15 cellular contexts compared by ENCODE assay signal in genomic region chr7:137881607-137882260, GRCh38. TPM values are rescaled to one million over a fixed set of nuclear protein-coding genes. Genes with fewer than 3 reads are reported as not detected.
DNase-seq lines count a peak whose midpoint lies in the region; ATAC-seq, FAIRE-seq and TF ChIP-seq lines count a peak whose summit lies in the region.
"Had no signal": no experiment of that assay in that cellular context is flagged by ENCODE, and none has a peak within 500 bp of the region (broad histone marks: within the 10 kb centered on the region; RNA-seq: fewer than 3 reads in every experiment).

No MANE protein-coding gene starts in this region.

- H3K27me3 ChIP-seq in right cardiac atrium (ENCODE audit: control insufficient read depth, insufficient read depth) (no peaks in the 10 kb centered on the region), heart right ventricle (no peaks in the 10 kb centered on the region), GM12878 (replicated peaks in 1 of 2; ENCODE audit: control insufficient read depth in 2 of 2, insufficient read depth in 2 of 2, low read length in 1 of 2) (no peaks in the 10 kb centered on the region)
- H3K27me3 ChIP-seq: hepatocyte, suprapubic skin had no signal

- H3K79me2 ChIP-seq in GM12878 (ENCODE audit: control insufficient read depth, insufficient read depth, low read length), result no peaks in the 10 kb centered on the region
- H3K79me2 ChIP-seq: hepatocyte had no signal

- H3K9ac ChIP-seq in GM12878 (ENCODE audit: control insufficient read depth, insufficient read depth, low read length), result no peak overlapping the region

- H2AFZ ChIP-seq in GM12878 (ENCODE audit: control insufficient read depth, low read depth, low read length), result no peak overlapping the region
- H2AFZ ChIP-seq: hepatocyte had no signal

- in situ Hi-C loops in GM12878 (cut with MboI), result no loop called here

- no peak for TF ChIP-seq CTCF in heart right ventricle (IDR thresholded peaks at IDR 0.05)
- no peak for TF ChIP-seq CTCF in GM12878 (IDR thresholded peaks at IDR 0.05 in 2 of 3, conservative IDR thresholded peaks at IDR 0.05 in 1 of 3; ENCODE audit: control insufficient read depth in 2 of 3, extremely low read depth in 1 of 3, insufficient read depth in 1 of 3, low read depth in 3 of 3, low read length in 3 of 3)
- TF ChIP-seq CTCF in mesothelial cell of epicardium (IDR thresholded peaks at IDR 0.05; ENCODE audit: unreplicated experiment), result no peak

- H4K20me1 ChIP-seq in GM12878 (ENCODE audit: control insufficient read depth, insufficient read depth), result no peaks in the 10 kb centered on the region

- H3K4me1 Mint-ChIP-seq in mesothelial cell of epicardium, result peaks cover 20% of the 10 kb centered on the region

- peaks cover 0 to 96% (median 61%) of the 10 kb centered on the region in 9 donors for H3K36me3 ChIP-seq in heart right ventricle
- H3K36me3 ChIP-seq in GM12878 (ENCODE audit: control insufficient read depth in 2 of 2, insufficient read depth in 2 of 2, low read length in 1 of 2), result peaks cover 29 to 49% of the 10 kb centered on the region in 2 experiments

- WGBS in right cardiac atrium, result 97% methylated on average over 8 of the region's 8 CpGs
- WGBS in heart right ventricle, 2 donors, result 98% methylated on average over 8 of the region's 8 CpGs
- WGBS in GM12878 (ENCODE audit: insufficient coverage, insufficient replicate concordance, low lambda C conversion rate, missing lambda C conversion rate), result 88% methylated on average over 8 of the region's 8 CpGs

- H3K27me3 Mint-ChIP-seq in mesothelial cell of epicardium (ENCODE audit: low read depth), result no peaks in the 10 kb centered on the region

- intact Hi-C loops in right cardiac atrium (cut with DNase I) (no loop called here), heart right ventricle (cut with DNase I) (loop anchor here in 1 of 10 donors (10.0 kb wide), 1 partner anchor 67 kb away; no protein-coding TSS in a partner anchor), GM12878 (cut with micrococcal nuclease; ENCODE audit: unreplicated experiment) (no loop called here)

- SMC1A ChIA-PET in GM12878 (lab: Charles Lee; ENCODE audit: uncharacterized antibody, unreplicated experiment), result interaction anchor here (1.1 to 2.7 kb wide), 6 partner anchors 7 to 226 kb away, joined by 3 to 13 read pairs (median 4); no protein-coding TSS in a partner anchor

- no peak overlapping the region for H3K4me3 Mint-ChIP-seq in mesothelial cell of epicardium

- no TSS peak for BruUV-seq in GM12878 (replicated peaks; lab: Mats Ljungman, UMichigan)

- TF ChIP-seq POLR2A in GM12878 (IDR thresholded peaks at IDR 0.05; ENCODE audit: low read depth, low read length), result no peak

- FAIRE-seq in GM12878 (lab: Jason Lieb, UNC) (no peak), urothelium cell line (lab: Jason Lieb, UNC) (no peak)

- peaks cover 72% of the 10 kb centered on the region for H3K36me3 Mint-ChIP-seq in mesothelial cell of epicardium

- TF ChIP-seq RAD21 in GM12878 (IDR thresholded peaks at IDR 0.05; ENCODE audit: insufficient read depth, low read depth, low read length), result no peak

- RAD21 ChIA-PET in GM12878 (lab: Charles Lee; ENCODE audit: unreplicated experiment), result interaction anchor here (0.8 to 0.9 kb wide), 2 partner anchors 54 to 108 kb away, joined by 3 read pairs; no protein-coding TSS in a partner anchor

- CTCF ChIA-PET in GM12878 (lab: Yijun Ruan, JAX), result interaction anchor here (0.5 to 1.4 kb wide), 2 partner anchors 213 to 225 kb away, joined by 3 read pairs; no protein-coding TSS in a partner anchor

- H3K4me3 ChIP-seq in right cardiac atrium (ENCODE audit: low read length) (no peak overlapping the region), heart right ventricle (no peak overlapping the region), GM12878 (no peak overlapping the region)
- H3K4me3 ChIP-seq: hepatocyte, lower lobe of right lung, suprapubic skin had no signal

- ATAC-seq in right cardiac atrium, result no peak
- ATAC-seq in heart right ventricle, result no peak
- ATAC-seq in HG02981 (IDR thresholded peaks at IDR 0.05; ENCODE audit: unreplicated experiment), result peak; percentile 21
- peak; percentile 28 for ATAC-seq in GM12878
- ATAC-seq: lower lobe of right lung had no signal

- H3K27ac Mint-ChIP-seq in mesothelial cell of epicardium, result no peak overlapping the region

- H3K9me3 ChIP-seq in right cardiac atrium (ENCODE audit: control insufficient read depth, low read length) (no peaks in the 10 kb centered on the region), heart right ventricle (peaks cover 0 to 15% (median 0%) of the 10 kb centered on the region in 11 donors), GM12878 (replicated peaks; ENCODE audit: control insufficient read depth, insufficient read depth, low read length) (no peaks in the 10 kb centered on the region)
- H3K9me3 ChIP-seq: lower lobe of right lung, suprapubic skin had no signal

- H3K4me1 ChIP-seq in right cardiac atrium (ENCODE audit: control insufficient read depth, insufficient read depth, low read length) (peaks cover 3% of the 10 kb centered on the region), heart right ventricle (peaks cover 0 to 43% (median 20%) of the 10 kb centered on the region in 9 donors), GM12878 (ENCODE audit: control insufficient read depth, insufficient read depth, low read length) (peaks cover 5% of the 10 kb centered on the region)

- DNase-seq in right cardiac atrium (no peak), heart right ventricle (no peak), GM12878 (ENCODE audit: low read depth, low spot score) (no peak), NCI-H2107 (lab: John Stamatoyannopoulos, UW) (no peak), urothelium cell line (ENCODE audit: low spot score) (no peak), NCI-H2171 treated with DMSO at 0.1 percent for 48 hours (lab: John Stamatoyannopoulos, UW) (no peak), mesothelial cell of epicardium (ENCODE audit: low spot score in 2 of 2, unreplicated experiment in 2 of 2) (no peak)
- DNase-seq: activated CD8-positive, alpha-beta memory T cell treated with anti-CD3 and anti-CD28 coated beads for 24 hours; AML-193; effector CD8-positive, alpha-beta T cell; lower lobe of right lung; NCI-H774 had no signal

- peaks cover 17% of the 10 kb centered on the region for H3K9me3 Mint-ChIP-seq in mesothelial cell of epicardium

- POLR2A ChIA-PET in GM12878 (lab: Charles Lee), result interaction anchor here (0.5 to 0.6 kb wide), 2 partner anchors 151 to 737 kb away, joined by 3 read pairs; no protein-coding TSS in a partner anchor

- no peak for TF ChIP-seq EP300 in GM12878 (IDR thresholded peaks at IDR 0.05; ENCODE audit: borderline replicate concordance in 1 of 2, control insufficient read depth in 1 of 2, low read depth in 2 of 2, low read length in 2 of 2)

- H3K27ac ChIP-seq in right cardiac atrium (ENCODE audit: low read length) (peak overlapping the region; percentile 53), heart right ventricle (peak overlapping the region in 2 of 10 donors; percentile 18 to 32), GM12878 (ENCODE audit: control insufficient read depth, insufficient read depth) (no peak overlapping the region)
- H3K27ac ChIP-seq: hepatocyte, lower lobe of right lung, suprapubic skin had no signal

- no peak overlapping the region for H3K4me2 ChIP-seq in GM12878 (ENCODE audit: control insufficient read depth, insufficient read depth)
- H3K4me2 ChIP-seq: hepatocyte had no signal

TF ChIP-seq in GM12878, 131 proteins besides CTCF, POLR2A, EP300 and RAD21 (continues in another document):
- no peak for TF ChIP-seq REST (IDR thresholded peaks at IDR 0.05; ENCODE audit: low read depth, low read length)

RNA-seq across cellular contexts. Expression of gene DGKI, which starts 35.0 kb away (rescaled TPM):
- total RNA-seq in right cardiac atrium (10 to 100 TPM in 2 of 4 donors, 1 to 10 TPM in 2; 7.6 to 14.9 (median 9.0) TPM), heart right ventricle (1 to 10 TPM in 8 of 10 donors, under 1 TPM in 2; 0.62 to 2.6 (median 1.2) TPM), GM12878 (2014; rRNA removed) (23.3 and 29.9 TPM in 2 replicates), GM12878 (2014; rRNA removed; fragmentation: Illumina TruSeq; extraction: Trizol) (26.8 and 29.9 TPM in 2 replicates), GM12878 (2021) (15.9 and 17.7 TPM in 2 replicates), mesothelial cell of epicardium (1.7 to 2.2 TPM (median 2.0 TPM) in 3 replicates)
- polyA plus RNA-seq in right cardiac atrium (2.1 TPM), heart right ventricle (under 1 TPM; 0.16 to 0.22 TPM), GM12878 (2011; rRNA removed) (33.0 and 39.3 TPM in 2 replicates), GM12878 (2014; fragmentation: Illumina TruSeq; extraction: Trizol) (20.9 and 25.8 TPM in 2 replicates), GM12878 (2014; fragmentation: Nextera tagmentation; extraction: Ambion mirVana) (10 to 100 TPM; 28.3 to 37.1 TPM), GM12878 (2014; rRNA removed) (19.8 and 20.4 TPM in 2 replicates), GM12878 (2016; fragmentation: Nextera tagmentation; extraction: Ambion mirVana) (10 to 100 TPM; 10.4 TPM)
- 101 and 104 TPM in 2 replicates for total RNA-seq in GM12878 (2013; cell fraction: nucleolus; rRNA removed)
- 0.38 TPM for polyA plus RNA-seq in GM12878 (2011; ENCODE audit: low read depth)
- 10.4 and 13.1 TPM in 2 replicates for polyA plus RNA-seq in GM12878 (2011; cell fraction: cytosol; rRNA removed)
- 30.1 and 37.0 TPM in 2 replicates for polyA plus RNA-seq in GM12878 (2011; cell fraction: nucleus; rRNA removed)
- 1.1 and 2.5 TPM in 2 replicates for polyA plus RNA-seq in GM12878 (2012)
- 50.7 and 57.1 TPM in 2 replicates for polyA minus RNA-seq in GM12878 (2011; rRNA and poly(A)+ RNA removed)
- 9.2 and 11.4 TPM in 2 replicates for polyA minus RNA-seq in GM12878 (2011; cell fraction: cytosol; rRNA and poly(A)+ RNA removed)
- 76.5 and 96.6 TPM in 2 replicates for polyA minus RNA-seq in GM12878 (2011; cell fraction: nucleus; rRNA and poly(A)+ RNA removed)

Comparison
In these comparisons a context has a peak if more than half of its experiments do, and no peak if none do; other contexts are left out.
1. ATAC-seq: peak in HG02981 (single experiment) and GM12878 (single experiment); none in right cardiac atrium (0 of 2) and heart right ventricle (0 of 8).